In genomic region chr21:32570456-32570855, GRCh38 we compare ENCODE assay signal across 8 cellular contexts. TPM values are rescaled to one million over a fixed set of nuclear protein-coding genes. Genes with fewer than 3 reads are reported as not detected.
DNase-seq lines count a peak whose midpoint lies in the region.

No MANE protein-coding gene starts in this region.

- H3K4me1 Mint-ChIP-seq in activated naive CD4-positive, alpha-beta T cell treated with anti-CD3 and anti-CD28 coated beads, Interleukin-2, amount 10 ng/mL, durations not matched to agents 7 days and 5 days, result peaks cover 14% of the 10 kb centered on the region
- peaks cover 22% of the 10 kb centered on the region for H3K4me1 Mint-ChIP-seq in activated CD4-positive, alpha-beta memory T cell treated with anti-CD3 and anti-CD28 coated beads, Interleukin-2, amount 10 ng/mL, durations not matched to agents 7 days and 5 days
- H3K4me1 Mint-ChIP-seq in immature natural killer cell, result peaks cover 23 to 25% of the 10 kb centered on the region in 2 donors

- POLR2A ChIA-PET in activated CD4-positive, alpha-beta memory T cell treated with anti-CD3 and anti-CD28 coated beads, Interleukin-2, amount 10 ng/mL, durations not matched to agents 7 days and 5 days (lab: Charles Lee), result interaction anchor here (1.1 to 3.2 kb wide), 2 partner anchors 159 to 177 kb away, joined by 3 to 16 read pairs; partner anchors contain the start of gene EVA1C

- H3K9me3 Mint-ChIP-seq in activated naive CD4-positive, alpha-beta T cell treated with anti-CD3 and anti-CD28 coated beads, Interleukin-2, amount 10 ng/mL, durations not matched to agents 7 days and 5 days, result peaks cover 2% of the 10 kb centered on the region
- peaks cover 4% of the 10 kb centered on the region for H3K9me3 Mint-ChIP-seq in activated CD4-positive, alpha-beta memory T cell treated with anti-CD3 and anti-CD28 coated beads, Interleukin-2, amount 10 ng/mL, durations not matched to agents 7 days and 5 days
- no peaks in the 10 kb centered on the region for H3K9me3 Mint-ChIP-seq in immature natural killer cell

- H3K27ac Mint-ChIP-seq in activated naive CD4-positive, alpha-beta T cell treated with anti-CD3 and anti-CD28 coated beads, Interleukin-2, amount 10 ng/mL, durations not matched to agents 7 days and 5 days, result no peak overlapping the region
- H3K27ac Mint-ChIP-seq in activated CD4-positive, alpha-beta memory T cell treated with anti-CD3 and anti-CD28 coated beads, Interleukin-2, amount 10 ng/mL, durations not matched to agents 7 days and 5 days, result peak overlapping the region; percentile 77
- peak overlapping the region; percentile 87 to 98 (median 94) for H3K27ac Mint-ChIP-seq in immature natural killer cell

- peak overlapping the region; percentile 64 for H3K4me3 Mint-ChIP-seq in activated naive CD4-positive, alpha-beta T cell treated with anti-CD3 and anti-CD28 coated beads, Interleukin-2, amount 10 ng/mL, durations not matched to agents 7 days and 5 days
- peak overlapping the region; percentile 78 for H3K4me3 Mint-ChIP-seq in activated CD4-positive, alpha-beta memory T cell treated with anti-CD3 and anti-CD28 coated beads, Interleukin-2, amount 10 ng/mL, durations not matched to agents 7 days and 5 days
- peak overlapping the region; percentile 89 to 99 (median 96) for H3K4me3 Mint-ChIP-seq in immature natural killer cell

- DNase-seq in activated naive CD4-positive, alpha-beta T cell treated with anti-CD3 and anti-CD28 coated beads, Interleukin-2, amount 10 ng/mL, durations not matched to agents 7 days and 5 days, result no peak
- no peak for DNase-seq in activated naive CD4-positive, alpha-beta T cell treated with anti-CD3 and anti-CD28 coated beads, Interleukin-2, amount 50 U/mL, for 16 hours
- no peak for DNase-seq in activated CD4-positive, alpha-beta memory T cell treated with anti-CD3 and anti-CD28 coated beads, Interleukin-2, amount 10 ng/mL, durations not matched to agents 7 days and 5 days
- no peak for DNase-seq in immature natural killer cell
- DNase-seq in ureter (ENCODE audit: low spot score), result peak; percentile 6
- no peak for DNase-seq in DMS153 treated with DMSO at 0.1 percent for 48 hours (lab: John Stamatoyannopoulos, UW; ENCODE audit: unreplicated experiment)
- DNase-seq in NCI-H1048 (lab: John Stamatoyannopoulos, UW), result no peak
- DNase-seq in globus pallidus (ENCODE audit: low spot score), result no peak

- CTCF ChIA-PET in activated naive CD4-positive, alpha-beta T cell treated with anti-CD3 and anti-CD28 coated beads, Interleukin-2, amount 10 ng/mL, durations not matched to agents 7 days and 5 days (lab: Charles Lee), result interaction anchor here (1.1 to 4.4 kb wide), 7 partner anchors 10 to 242 kb away, joined by 3 to 56 read pairs (median 7); no protein-coding TSS in a partner anchor
- CTCF ChIA-PET in activated CD4-positive, alpha-beta memory T cell treated with anti-CD3 and anti-CD28 coated beads, Interleukin-2, amount 10 ng/mL, durations not matched to agents 7 days and 5 days (lab: Charles Lee), result interaction anchor here (0.6 to 5.7 kb wide), 6 partner anchors 10 to 167 kb away, joined by 3 to 47 read pairs (median 5); partner anchors contain the start of gene CFAP298

- H3K36me3 Mint-ChIP-seq in activated naive CD4-positive, alpha-beta T cell treated with anti-CD3 and anti-CD28 coated beads, Interleukin-2, amount 10 ng/mL, durations not matched to agents 7 days and 5 days, result no peaks in the 10 kb centered on the region
- H3K36me3 Mint-ChIP-seq in activated CD4-positive, alpha-beta memory T cell treated with anti-CD3 and anti-CD28 coated beads, Interleukin-2, amount 10 ng/mL, durations not matched to agents 7 days and 5 days (ENCODE audit: low read depth), result peaks cover 6% of the 10 kb centered on the region
- peaks cover 13 to 15% (median 14%) of the 10 kb centered on the region in 3 donors for H3K36me3 Mint-ChIP-seq in immature natural killer cell

- H3K27me3 Mint-ChIP-seq in activated naive CD4-positive, alpha-beta T cell treated with anti-CD3 and anti-CD28 coated beads, Interleukin-2, amount 10 ng/mL, durations not matched to agents 7 days and 5 days, result peaks cover 40% of the 10 kb centered on the region
- H3K27me3 Mint-ChIP-seq in activated CD4-positive, alpha-beta memory T cell treated with anti-CD3 and anti-CD28 coated beads, Interleukin-2, amount 10 ng/mL, durations not matched to agents 7 days and 5 days, result no peaks in the 10 kb centered on the region
- peaks cover 0 to 3% (median 2%) of the 10 kb centered on the region in 3 donors for H3K27me3 Mint-ChIP-seq in immature natural killer cell (ENCODE audit: low read depth in 3 of 3)

RNA-seq across cellular contexts. Expression of gene TCP10L, which starts 14.9 kb away (rescaled TPM):
- under 1 TPM; 0.53 to 0.95 TPM for total RNA-seq in activated CD4-positive, alpha-beta memory T cell treated with anti-CD3 and anti-CD28 coated beads, Interleukin-2, amount 10 ng/mL, durations not matched to agents 7 days and 5 days
- under 1 TPM in 2 of 3 donors, not detected in 1; 0.31 to 0.75 TPM for polyA plus RNA-seq in immature natural killer cell
- 0.18 TPM for total RNA-seq in ureter

RNA-seq across cellular contexts. Expression of gene CFAP298, which starts 41.7 kb away (rescaled TPM):
- 10 to 100 TPM; 34.0 to 34.7 TPM for total RNA-seq in activated CD4-positive, alpha-beta memory T cell treated with anti-CD3 and anti-CD28 coated beads, Interleukin-2, amount 10 ng/mL, durations not matched to agents 7 days and 5 days
- polyA plus RNA-seq in immature natural killer cell, result 10 to 100 TPM; 40.2 to 56.2 (median 46.8) TPM
- total RNA-seq in ureter, result 39.6 TPM
